Comparison of ENCODE assay signal across 1 cellular context in the genomic region with DNA sequence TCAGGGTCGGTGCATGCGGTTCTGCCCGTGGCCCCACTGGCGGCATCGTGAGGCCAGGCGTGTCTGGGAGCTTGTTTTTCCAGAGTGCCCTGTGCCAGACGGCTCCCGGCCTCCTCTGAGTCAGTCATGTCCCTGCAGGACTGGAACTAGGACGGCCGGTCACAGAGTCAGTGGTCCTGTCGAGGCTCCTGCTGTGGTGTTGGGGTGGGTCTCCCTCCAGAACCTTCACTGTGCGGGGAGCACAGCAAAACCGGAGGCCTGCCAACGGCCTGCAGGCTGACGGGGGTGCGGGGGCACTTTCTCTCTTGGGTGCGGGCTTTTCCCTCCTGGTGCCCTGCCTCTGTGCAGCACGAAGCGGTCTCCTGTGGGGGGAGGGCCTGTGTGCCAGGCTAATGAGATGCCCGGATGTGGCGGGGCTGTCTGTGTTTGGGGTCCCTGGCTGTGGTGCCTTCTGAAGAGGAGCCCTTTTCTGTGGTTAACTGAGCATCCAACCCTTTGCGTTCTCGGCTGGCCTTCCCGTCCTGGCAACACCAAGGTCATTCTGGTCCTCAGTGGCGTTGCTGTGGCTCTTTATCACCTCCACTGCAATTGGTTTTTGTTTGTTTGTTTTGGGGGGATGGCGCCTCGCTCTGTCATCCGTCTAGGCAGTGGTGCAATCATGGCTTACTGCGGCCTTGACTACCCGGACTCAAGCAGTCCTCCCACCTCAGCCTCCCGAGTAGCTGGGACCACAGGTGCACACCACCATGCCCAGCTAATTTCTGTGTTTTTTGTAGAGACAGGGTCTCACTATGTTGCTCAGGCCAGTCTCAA.
TF ChIP-seq lines count a peak whose summit lies in the region.

No MANE protein-coding gene starts in this region.

TF ChIP-seq in K562, 482 proteins besides CTCF, POLR2A, EP300 and RAD21:
- TF ChIP-seq RBFOX2 (IDR thresholded peaks at IDR 0.05; ENCODE audit: low read depth, low read length) (peak; percentile 46), POLR2G (IDR thresholded peaks at IDR 0.05; ENCODE audit: low read depth, low read length) (peak; percentile 56), SAFB (IDR thresholded peaks at IDR 0.05; ENCODE audit: borderline replicate concordance, low read depth, low read length) (no peak)
